ENCODE assay signal across 16 cellular contexts in the genomic region with DNA sequence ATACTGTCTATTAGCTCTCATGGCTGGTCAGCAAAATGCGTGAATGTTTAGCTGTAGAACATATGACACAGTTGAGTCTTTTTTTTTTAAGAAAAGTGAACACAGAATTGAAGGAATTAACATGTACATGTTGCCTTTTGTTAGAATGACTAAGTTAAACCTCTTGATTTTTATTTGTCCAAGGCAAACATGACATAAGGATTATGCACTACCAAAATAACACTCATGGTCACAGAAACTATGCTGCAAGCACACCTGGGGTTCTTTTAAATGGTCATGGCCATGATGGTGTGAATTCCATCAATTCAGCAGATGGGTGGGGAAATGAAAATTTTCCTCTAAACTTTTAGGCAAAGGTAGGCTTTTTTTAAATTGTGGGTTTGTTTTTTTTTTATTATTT.
DNase-seq lines count a peak whose midpoint lies in the region; ATAC-seq and TF ChIP-seq lines count a peak whose summit lies in the region.
"Had no signal": no experiment of that assay in that cellular context is flagged by ENCODE, and none has a peak within 500 bp of the region (broad histone marks: within the 10 kb centered on the region; RNA-seq: fewer than 3 reads in every experiment).

No MANE protein-coding gene starts in this region.

- H3K9me3 ChIP-seq in PC-3 (ENCODE audit: low read length), result no peaks in the 10 kb centered on the region

- no peak overlapping the region for H2AFZ ChIP-seq in PC-3 (ENCODE audit: low read length)
- H2AFZ ChIP-seq: GM23338 had no signal

- peak; percentile 59 for DNase-seq in DMS53 treated with DMSO at 0.1 percent for 48 hours (lab: John Stamatoyannopoulos, UW; ENCODE audit: unreplicated experiment)
- DNase-seq in PC-3, result peak; percentile 67
- peak; percentile 16 for DNase-seq in epithelial cell of prostate (ENCODE audit: low read depth, low spot score)
- DNase-seq in activated T-cell treated with anti-CD3 and anti-CD28 coated beads for 4 hours, result no peak
- no peak for DNase-seq in foreskin keratinocyte
- DNase-seq in NCI-H1694 (lab: John Stamatoyannopoulos, UW), result no peak
- DNase-seq: C1 segment of cervical spinal cord; Calu3; CD4-positive, alpha-beta memory T cell; COR-L47; DMS153; DMS79 treated with DMSO at 0.1 percent for 48 hours; GF-D8; H9 had no signal

- peak overlapping the region; percentile 29; the same call in 1 of the 2 replicates for H3K9ac ChIP-seq in PC-3 (ENCODE audit: low read length)

- H3F3A ChIP-seq in PC-3 (ENCODE audit: low read length, unreplicated experiment), result no peaks in the 10 kb centered on the region

- ATAC-seq in PC-3 (peak; percentile 87), foreskin keratinocyte (no peak)
- ATAC-seq: GM23338, HCT116 had no signal

- no peaks in the 10 kb centered on the region for H3K36me3 ChIP-seq in PC-3 (ENCODE audit: low read depth, low read length)

- no peak overlapping the region for H3K4me3 ChIP-seq in PC-3 (ENCODE audit: low read length)
- H3K4me3 ChIP-seq: GM23338 had no signal

- H3K27ac ChIP-seq in PC-3 (ENCODE audit: low read length) (peak overlapping the region; percentile 68), epithelial cell of prostate (no peak overlapping the region), foreskin keratinocyte (no peak overlapping the region)

- no TSS peak for BruUV-seq in PC-3 (replicated peaks; lab: Mats Ljungman, UMichigan)

- H3K27me3 ChIP-seq in PC-3 (ENCODE audit: low read length), result no peaks in the 10 kb centered on the region
- peaks cover 36% of the 10 kb centered on the region for H3K27me3 ChIP-seq in foreskin keratinocyte

- H4K20me1 ChIP-seq in PC-3 (ENCODE audit: low read length), result no peaks in the 10 kb centered on the region

- CTCF ChIA-PET in PC-3 (lab: Charles Lee), result interaction anchor here (0.6 kb wide), 1 partner anchor 76 kb away, joined by 3 read pairs; no protein-coding TSS in a partner anchor

- H3K79me2 ChIP-seq in PC-3 (ENCODE audit: low read length), result no peaks in the 10 kb centered on the region

- no peaks in the 10 kb centered on the region for H3K9me2 ChIP-seq in PC-3 (replicated peaks; ENCODE audit: low read length)

- intact Hi-C loops in PC-3 (cut with micrococcal nuclease), result loop anchor here (1.0 to 2.0 kb wide), 2 partner anchors 13 to 53 kb away; no protein-coding TSS in a partner anchor

- POLR2A ChIA-PET in PC-3 (lab: Charles Lee; ENCODE audit: unreplicated experiment), result no interaction called here

- TF ChIP-seq CTCF in PC-3 (conservative IDR thresholded peaks at IDR 0.05; ENCODE audit: low read depth, low read length) (no peak), foreskin keratinocyte (conservative IDR thresholded peaks at IDR 0.05) (no peak)

- H3K4me2 ChIP-seq in PC-3 (ENCODE audit: low read length), result peak overlapping the region; percentile 28; the same call in 1 of the 2 replicates
- H3K4me2 ChIP-seq: GM23338 had no signal

- H3K4me1 ChIP-seq in PC-3 (ENCODE audit: insufficient read depth, low read length) (peaks cover 22% of the 10 kb centered on the region), foreskin keratinocyte (no peaks in the 10 kb centered on the region)

Comparison
In these comparisons a context has a peak if more than half of its experiments do, and no peak if none do; other contexts are left out.
1. DNase-seq: peak in DMS53 treated with DMSO at 0.1 percent for 48 hours (single experiment), PC-3 (single experiment) and epithelial cell of prostate (single experiment); none in activated T-cell treated with anti-CD3 and anti-CD28 coated beads for 4 hours (single experiment), foreskin keratinocyte (0 of 2) and NCI-H1694 (single experiment).